20 cellular contexts compared by ENCODE assay signal in the genomic region with DNA sequence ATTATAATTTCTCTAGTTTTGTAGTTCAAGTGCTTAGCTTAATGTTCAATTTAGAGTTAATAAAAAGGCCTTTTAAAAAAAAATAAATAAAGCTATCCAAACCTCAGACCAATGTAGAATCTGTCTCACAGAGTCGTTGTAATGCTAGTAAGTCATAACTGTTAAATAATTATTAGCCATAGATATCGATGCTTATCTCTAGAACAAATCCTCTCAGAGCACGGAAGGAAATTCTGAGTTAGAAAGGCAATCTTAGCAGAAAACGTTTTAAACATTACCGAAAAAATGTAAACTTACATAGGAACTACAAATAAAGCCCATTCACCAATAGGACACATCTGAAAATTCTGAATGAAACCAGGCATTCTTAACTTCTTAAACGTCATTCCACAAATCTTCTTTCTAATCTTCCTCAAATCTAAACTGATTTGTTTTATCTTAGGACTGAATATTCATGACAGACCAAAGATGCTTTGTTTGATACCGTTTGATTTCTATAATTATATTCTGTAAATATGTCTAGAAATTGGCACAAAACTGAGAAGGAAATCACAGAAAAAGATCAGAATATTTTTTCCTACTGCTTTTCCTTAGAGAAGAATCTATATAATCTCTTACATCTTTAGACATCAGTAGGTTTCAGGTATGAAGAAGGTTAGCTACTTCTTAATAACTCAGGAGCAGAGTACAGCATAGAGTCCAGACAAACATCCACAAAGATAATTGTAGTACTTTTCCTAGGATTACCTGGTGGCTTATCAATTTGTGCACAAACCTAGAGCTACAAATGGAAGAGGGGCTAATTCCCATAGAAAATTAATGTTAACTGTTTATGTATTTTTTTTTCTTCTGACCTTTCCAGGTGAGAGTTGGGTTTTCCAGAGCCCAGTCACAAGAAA.
A peak's percentile ranks its signal among the peaks of the same experiment; 100 is the strongest.
DNase-seq lines count a peak whose midpoint lies in the region; ATAC-seq, FAIRE-seq and TF ChIP-seq lines count a peak whose summit lies in the region.
"Had no signal": no experiment of that assay in that cellular context is flagged by ENCODE, and none has a peak within 500 bp of the region (broad histone marks: within the 10 kb centered on the region; RNA-seq: fewer than 3 reads in every experiment).

No MANE protein-coding gene starts in this region.

- TF ChIP-seq CTCF in GM12878 (IDR thresholded peaks at IDR 0.05 in 2 of 3, conservative IDR thresholded peaks at IDR 0.05 in 1 of 3; ENCODE audit: control insufficient read depth in 2 of 3, extremely low read depth in 1 of 3, insufficient read depth in 1 of 3, low read depth in 3 of 3, low read length in 3 of 3), result no peak
- no peak for TF ChIP-seq CTCF in right lobe of liver (IDR thresholded peaks at IDR 0.05)

- FAIRE-seq in GM12878 (lab: Jason Lieb, UNC), result no peak
- FAIRE-seq: GM12892, HTR-8/SVneo had no signal

- H3K4me3 ChIP-seq in HUES48 (ENCODE audit: low read depth, low read length), result no peak overlapping the region
- no peak overlapping the region for H3K4me3 ChIP-seq in GM12878
- no peak overlapping the region for H3K4me3 ChIP-seq in right lobe of liver

- no peaks in the 10 kb centered on the region for H4K20me1 ChIP-seq in GM12878 (ENCODE audit: control insufficient read depth, insufficient read depth)

- ATAC-seq in GM12878, result 0 out of 3 replicates have a peak, but pooled peaks have one; percentile 16
- ATAC-seq in right lobe of liver, result peak in 3 of 4 donors; percentile 17 to 53 (median 44)
- ATAC-seq in GM21529 (IDR thresholded peaks at IDR 0.05; ENCODE audit: unreplicated experiment), result no peak
- ATAC-seq in GM21825 (IDR thresholded peaks at IDR 0.05; ENCODE audit: unreplicated experiment), result no peak
- no peak for ATAC-seq in GM18861 (IDR thresholded peaks at IDR 0.05; ENCODE audit: unreplicated experiment)

- TF ChIP-seq POLR2A in GM12878 (IDR thresholded peaks at IDR 0.05; ENCODE audit: low read depth, low read length) (no peak), right lobe of liver (IDR thresholded peaks at IDR 0.05) (no peak)

- H3K27ac ChIP-seq in HUES48 (ENCODE audit: low read depth, low read length) (peak overlapping the region; percentile 33), GM12878 (ENCODE audit: control insufficient read depth, insufficient read depth) (no peak overlapping the region), right lobe of liver (no peak overlapping the region)
- H3K27ac ChIP-seq: KMS-11 had no signal

- no peaks in the 10 kb centered on the region for H3K79me2 ChIP-seq in GM12878 (ENCODE audit: control insufficient read depth, insufficient read depth, low read length)

- no peak for TF ChIP-seq EP300 in GM12878 (IDR thresholded peaks at IDR 0.05; ENCODE audit: borderline replicate concordance in 1 of 2, control insufficient read depth in 1 of 2, low read depth in 2 of 2, low read length in 2 of 2)

- POLR2A ChIA-PET in GM12878 (lab: Charles Lee), result interaction anchor here (1.6 kb wide), 1 partner anchor 14 kb away, joined by 4 read pairs; no protein-coding TSS in a partner anchor

- no peak overlapping the region for H3K9ac ChIP-seq in HUES48 (ENCODE audit: low read depth, low read length)
- H3K9ac ChIP-seq in GM12878 (ENCODE audit: control insufficient read depth, insufficient read depth, low read length), result no peak overlapping the region
- H3K9ac ChIP-seq: KMS-11 had no signal

- H3K4me2 ChIP-seq in GM12878 (ENCODE audit: control insufficient read depth, insufficient read depth), result no peak overlapping the region
- H3K4me2 ChIP-seq: KMS-11 had no signal

- CTCF ChIA-PET in GM12878 (lab: Yijun Ruan, JAX), result interaction anchor here (0.7 to 1.2 kb wide), 7 partner anchors 13 to 465 kb away, joined by 3 to 6 read pairs (median 3); no protein-coding TSS in a partner anchor

- H2AFZ ChIP-seq in GM12878 (ENCODE audit: control insufficient read depth, low read depth, low read length), result no peak overlapping the region

- H3K27me3 ChIP-seq in HUES48 (ENCODE audit: control insufficient read depth, insufficient read depth, low read length) (no peaks in the 10 kb centered on the region), GM12878 (replicated peaks in 1 of 2; ENCODE audit: control insufficient read depth in 2 of 2, insufficient read depth in 2 of 2, low read length in 1 of 2) (no peaks in the 10 kb centered on the region), right lobe of liver (no peaks in the 10 kb centered on the region)
- H3K27me3 ChIP-seq: BE2C had no signal

- RAD21 ChIA-PET in GM12878 (lab: Charles Lee; ENCODE audit: unreplicated experiment), result interaction anchor here (1.2 to 1.4 kb wide), 2 partner anchors 25 to 28 kb away, joined by 3 to 4 read pairs; no protein-coding TSS in a partner anchor

- DNase-seq in ACHN (peak; percentile 72), GM12878 (ENCODE audit: low read depth, low spot score) (no peak), right lobe of liver (no peak), C1 segment of cervical spinal cord (lab: John Stamatoyannopoulos, UW) (no peak)
- DNase-seq: BE2C; CD4-positive, alpha-beta memory T cell; GF-D8; H7; NCI-H1048; NCI-H1436 treated with DMSO at 0.1 percent for 48 hours; NCI-H2029 treated with DMSO at 0.1 percent for 48 hours; NCI-H524 treated with DMSO at 0.1 percent for 48 hours; RPMI8226 had no signal

- TF ChIP-seq RAD21 in GM12878 (IDR thresholded peaks at IDR 0.05; ENCODE audit: insufficient read depth, low read depth, low read length), result no peak

- SMC1A ChIA-PET in GM12878 (lab: Charles Lee; ENCODE audit: uncharacterized antibody, unreplicated experiment), result interaction anchor here (0.6 to 1.8 kb wide), 7 partner anchors 9 to 423 kb away, joined by 3 to 7 read pairs (median 4); no protein-coding TSS in a partner anchor

- intact Hi-C loops in GM12878 (cut with micrococcal nuclease; ENCODE audit: unreplicated experiment) (no loop called here), right lobe of liver (cut with DNase I) (no loop called here)

- no peaks in the 10 kb centered on the region for H3K9me3 ChIP-seq in HUES48 (ENCODE audit: control insufficient read depth, insufficient read depth, low read length)
- no peaks in the 10 kb centered on the region for H3K9me3 ChIP-seq in GM12878 (replicated peaks; ENCODE audit: control insufficient read depth, insufficient read depth, low read length)
- H3K9me3 ChIP-seq in right lobe of liver, result no peaks in the 10 kb centered on the region
- H3K9me3 ChIP-seq: BE2C had no signal

- WGBS in GM12878 (ENCODE audit: insufficient coverage, insufficient replicate concordance, low lambda C conversion rate, missing lambda C conversion rate), result 15% methylated on average over 7 of the region's 7 CpGs
- WGBS in right lobe of liver (ENCODE audit: insufficient coverage, low coverage, low lambda C conversion rate, missing lambda C conversion rate), result 39% methylated on average over 7 of the region's 7 CpGs

- H3K4me1 ChIP-seq in HUES48 (ENCODE audit: control insufficient read depth, insufficient read depth, low read length) (peaks cover 13% of the 10 kb centered on the region; the same call in 1 of the 2 replicates), GM12878 (ENCODE audit: control insufficient read depth, insufficient read depth, low read length) (no peaks in the 10 kb centered on the region), right lobe of liver (peaks cover 0 to 15% (median 5%) of the 10 kb centered on the region in 4 donors)
- H3K4me1 ChIP-seq: BE2C had no signal

- BruUV-seq in GM12878 (replicated peaks; lab: Mats Ljungman, UMichigan), result TSS peak; percentile 91

- in situ Hi-C loops in ACHN (cut with HindIII; ENCODE audit: low pct_ligation_motif_present, low pct_unique_long_range_greater_than_20kb, low sequenced_read_pairs), result loop anchor here (25.0 kb wide), 2 partner anchors 266 to 466 kb away; no protein-coding TSS in a partner anchor
- in situ Hi-C loops in GM12878 (cut with MboI), result no loop called here

- H3K36me3 ChIP-seq in HUES48 (ENCODE audit: control insufficient read depth, insufficient read depth, low read length) (no peaks in the 10 kb centered on the region), GM12878 (ENCODE audit: control insufficient read depth in 2 of 2, insufficient read depth in 2 of 2, low read length in 1 of 2) (no peaks in the 10 kb centered on the region), right lobe of liver (no peaks in the 10 kb centered on the region)
- H3K36me3 ChIP-seq: BE2C had no signal

TF ChIP-seq in GM12878, 131 proteins besides CTCF, POLR2A, EP300 and RAD21:
- no peak for TF ChIP-seq BRCA1 (IDR thresholded peaks at IDR 0.05; ENCODE audit: low read depth, low read length)
- TF ChIP-seq EED (IDR thresholded peaks at IDR 0.05; ENCODE audit: low read depth), result no peak
- no peak for TF ChIP-seq JUND (IDR thresholded peaks at IDR 0.05; ENCODE audit: low read depth, low read length)
- TF ChIP-seq SIN3A (IDR thresholded peaks at IDR 0.05; ENCODE audit: low read depth, low read length), result no peak

Comparison
In these comparisons a context has a peak if more than half of its experiments do, and no peak if none do; other contexts are left out.
1. ATAC-seq: peak in GM12878 (single experiment) and right lobe of liver (3 of 4); none in GM21529 (single experiment), GM21825 (single experiment) and GM18861 (single experiment).